8 cellular contexts compared by ENCODE assay signal in the genomic region with DNA sequence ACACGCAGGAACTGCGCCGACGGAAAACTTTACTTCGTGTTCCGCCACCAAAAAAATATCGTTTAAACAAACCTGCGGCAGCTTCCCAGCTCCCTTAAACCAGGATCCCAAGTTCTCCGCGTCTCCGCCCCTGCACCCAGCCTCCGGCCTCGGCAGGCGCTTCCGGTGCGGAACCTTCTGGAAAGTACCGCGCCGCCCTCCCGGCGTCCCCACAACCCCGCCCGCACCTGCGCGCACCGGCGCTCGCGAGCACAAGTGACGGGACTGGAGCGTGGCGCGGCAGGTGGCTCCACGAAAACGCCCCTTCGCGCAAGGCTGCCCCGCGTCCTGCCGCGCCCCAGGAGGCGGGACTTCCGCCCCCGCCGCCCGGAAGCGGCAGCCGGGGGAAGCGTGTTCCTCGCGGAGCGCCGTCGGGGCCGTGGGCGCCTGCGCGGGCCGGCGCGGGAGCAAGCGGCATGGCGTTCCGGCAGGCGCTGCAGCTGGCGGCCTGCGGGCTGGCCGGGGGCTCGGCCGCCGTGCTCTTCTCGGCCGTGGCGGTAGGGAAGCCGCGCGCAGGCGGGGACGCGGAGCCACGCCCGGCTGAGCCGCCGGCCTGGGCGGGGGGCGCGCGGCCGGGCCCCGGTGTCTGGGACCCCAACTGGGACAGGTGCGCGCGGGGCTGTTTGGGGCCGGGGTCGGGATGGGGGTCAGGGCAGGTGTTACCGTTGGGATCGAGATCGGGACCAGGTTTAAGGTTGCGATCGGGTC. TPM values are rescaled to one million over a fixed set of nuclear protein-coding genes. Genes with fewer than 3 reads are reported as not detected.
A peak's percentile ranks its signal among the peaks of the same experiment; 100 is the strongest.
DNase-seq lines count a peak whose midpoint lies in the region; ATAC-seq and TF ChIP-seq lines count a peak whose summit lies in the region.

A gene (plus strand): TSS at position 421 of the 747 bp plus-strand sequence. CDS start 35 bp downstream, at position 456.

- no peak for TF ChIP-seq CTCF in endodermal cell (conservative IDR thresholded peaks at IDR 0.05)

- H3K27ac ChIP-seq in endodermal cell (ENCODE audit: low read depth, low read length) (peak within 1 kb of the TSS; percentile 77), mesodermal cell (ENCODE audit: low read depth, low read length, severe bottlenecking) (peak within 1 kb of the TSS; percentile 60)

- DNase-seq in Caki2 (ENCODE audit: low read depth) (peak; percentile 87), HT1080 (ENCODE audit: low read depth) (peak; percentile 71), NOMO-1 treated with DMSO at 0.1 percent for 48 hours (lab: John Stamatoyannopoulos, UW; ENCODE audit: unreplicated experiment) (peak; percentile 84), endodermal cell (peak; percentile 91)
- DNase-seq in activated CD8-positive, alpha-beta memory T cell treated with anti-CD3 and anti-CD28 coated beads for 48 hours (ENCODE audit: low read depth in 2 of 3, low spot score in 2 of 3), result peak; percentile 55 to 82 (median 69)
- DNase-seq in stimulated activated CD8-positive, alpha-beta memory T cell treated with anti-CD3 and anti-CD28 coated beads, Interleukin-15, amount 100 ng/mL, for 24 hours (ENCODE audit: low read depth), result peak; percentile 79

- H3K36me3 ChIP-seq in endodermal cell (ENCODE audit: control insufficient read depth, insufficient read depth, low read length) (peaks cover 12% of the 10 kb centered on the region), mesodermal cell (ENCODE audit: control insufficient read depth, insufficient read depth, low read length) (peaks cover 32% of the 10 kb centered on the region)

- no peaks in the 10 kb centered on the region for H3K9me3 Mint-ChIP-seq in endodermal cell

- peak within 1 kb of the TSS; percentile 84 for H3K9ac ChIP-seq in endodermal cell (ENCODE audit: extremely low read depth, low read length, poor library complexity, severe bottlenecking)

- 0% methylated on average over 20 to 100 of the region's 100 CpGs for WGBS in endodermal cell (ENCODE audit: insufficient coverage in 1 of 2, insufficient read length in 1 of 2), 2 experiments
- 0 to 1% methylated on average over 84 to 90 of the region's 100 CpGs for WGBS in mesodermal cell (ENCODE audit: insufficient coverage in 2 of 2), 2 experiments

- no peaks in the 10 kb centered on the region for H3K27me3 Mint-ChIP-seq in endodermal cell (ENCODE audit: insufficient read depth)

- in situ Hi-C loops in Caki2 (cut with HindIII; ENCODE audit: low pct_unique_long_range_greater_than_20kb, low sequenced_read_pairs), result no loop called here

- no peaks in the 10 kb centered on the region for H3K27me3 ChIP-seq in endodermal cell (ENCODE audit: control insufficient read depth, insufficient read depth, low read length, poor library complexity, severe bottlenecking)

- H3K4me1 ChIP-seq in endodermal cell (ENCODE audit: control insufficient read depth, insufficient read depth, low read length), result no peaks in the 10 kb centered on the region
- H3K4me1 ChIP-seq in mesodermal cell (ENCODE audit: control insufficient read depth, insufficient read depth, low read length, poor library complexity, severe bottlenecking), result no peaks in the 10 kb centered on the region

- peaks cover 29% of the 10 kb centered on the region for H3K36me3 Mint-ChIP-seq in endodermal cell (ENCODE audit: low read depth)

- peak within 1 kb of the TSS; percentile 92 for H3K4me3 ChIP-seq in endodermal cell (ENCODE audit: low read length)
- H3K4me3 ChIP-seq in mesodermal cell (ENCODE audit: extremely low read depth, insufficient read depth, low read length, poor library complexity, severe bottlenecking), result peak within 1 kb of the TSS; percentile 75

- H3K9me3 ChIP-seq in endodermal cell (ENCODE audit: control insufficient read depth, low read length) (no peaks in the 10 kb centered on the region), mesodermal cell (ENCODE audit: control insufficient read depth, low read length) (no peaks in the 10 kb centered on the region)

- peak; percentile 93 for ATAC-seq in GM21381 (IDR thresholded peaks at IDR 0.05; ENCODE audit: unreplicated experiment)

- H3K4me1 Mint-ChIP-seq in endodermal cell, result peaks cover 2% of the 10 kb centered on the region

- peak within 1 kb of the TSS; percentile 96 for H3K27ac Mint-ChIP-seq in endodermal cell

- peak within 1 kb of the TSS; percentile 89 for H3K4me3 Mint-ChIP-seq in endodermal cell

RNA-seq across cellular contexts. Expression of the gene that starts here (rescaled TPM):
- 66.6 and 67.5 TPM in 2 replicates for total RNA-seq in Caki2 (2014; rRNA removed; shearing (Covaris generic); ENCODE audit: low replicate concordance)
- 125 and 145 TPM in 2 replicates for total RNA-seq in HT1080 (2014; rRNA removed; shearing (Covaris generic))
- polyA plus RNA-seq in HT1080 (2015; cell fraction: cytosol; rRNA removed), result 45.7 and 52.4 TPM in 2 replicates
- 28.3 and 29.7 TPM in 2 replicates for polyA plus RNA-seq in HT1080 (2015; cell fraction: nucleus; rRNA removed)
- 10 to 100 TPM; 60.2 to 64.3 TPM for total RNA-seq in endodermal cell
- 34.9 TPM for polyA plus RNA-seq in endodermal cell (2013, experiment 1 of 2)
- 37.3 TPM for polyA plus RNA-seq in endodermal cell (2013, experiment 2 of 2)
- polyA plus RNA-seq in mesodermal cell (2013, experiment 1 of 2), result 28.9 TPM
- 25.1 TPM for polyA plus RNA-seq in mesodermal cell (2013, experiment 2 of 2)

Comparison
In these comparisons a context has a peak if more than half of its experiments do, and no peak if none do; other contexts are left out.
1. Peak in every context shown above with its lines: DNase-seq, ATAC-seq, H3K4me3 ChIP-seq and H3K27ac ChIP-seq.